ENCODE assay signal across 20 cellular contexts in genomic region chr6:26301638-26302037, GRCh38.
"Had no signal": no experiment of that assay in that cellular context is flagged by ENCODE, and none has a peak within 500 bp of the region (broad histone marks: within the 10 kb centered on the region; RNA-seq: fewer than 3 reads in every experiment).

No MANE protein-coding gene starts in this region.

- DNase-seq: activated CD4-positive, alpha-beta T cell treated with anti-CD3 and anti-CD28 coated beads, Interleukin-2, amount 50 U/mL, for 4 hours; activated effector memory CD4-positive, alpha-beta T cell treated with anti-CD3 and anti-CD28 coated beads, Interleukin-2, amount 50 U/mL, for 16 hours; aorta; dermis blood vessel endothelial cell; effector CD8-positive, alpha-beta T cell; erythroblast; foreskin fibroblast; heart right ventricle; left colon; retina; sigmoid colon; stimulated activated CD4-positive, alpha-beta T cell treated with anti-CD3 and anti-CD28 coated beads, Interleukin-15, amount 100 ng/mL, for 24 hours; stimulated activated naive B cell treated with anti-CD40 and anti-IgM and Interleukin-4, amounts not matched to agents 10 μg/mL and 1 μg/mL and 100 μg/mL, for 72 hours; T-cell; upper lobe of left lung had no signal

- H3K4me3 Mint-ChIP-seq: brain; memory B cell; natural killer cell treated with Interleukin-12 subunit alpha and Interleukin-12 subunit beta and Interleukin-15 and Interleukin-18, amount 100 ng/mL, for 72 hours; stimulated activated naive B cell treated with anti-CD40 and anti-IgM and Interleukin-4, amounts not matched to agents 10 μg/mL and 1 μg/mL and 100 μg/mL, for 72 hours; T-cell; T-helper 2 cell treated with Interferon-gamma antibody and Interleukin-4, amounts not matched to agents 5 μg/mL and 100 μg/mL, for 36 hours had no signal

- H3K27ac Mint-ChIP-seq: brain; memory B cell; natural killer cell treated with Interleukin-12 subunit alpha and Interleukin-12 subunit beta and Interleukin-15 and Interleukin-18, amount 100 ng/mL, for 72 hours; progenitor cell of endocrine pancreas; stimulated activated naive B cell treated with anti-CD40 and anti-IgM and Interleukin-4, amounts not matched to agents 10 μg/mL and 1 μg/mL and 100 μg/mL, for 72 hours; T-cell; T-helper 2 cell treated with Interferon-gamma antibody and Interleukin-4, amounts not matched to agents 5 μg/mL and 100 μg/mL, for 36 hours had no signal

- H3K27me3 Mint-ChIP-seq: T-cell had no signal

- H3K36me3 Mint-ChIP-seq: brain; memory B cell; natural killer cell treated with Interleukin-12 subunit alpha and Interleukin-12 subunit beta and Interleukin-15 and Interleukin-18, amount 100 ng/mL, for 72 hours; T-cell had no signal

- ATAC-seq: heart right ventricle; left colon; natural killer cell treated with Interleukin-12 subunit alpha and Interleukin-12 subunit beta and Interleukin-15 and Interleukin-18, amount 100 ng/mL, for 72 hours; stimulated activated naive B cell treated with anti-CD40 and anti-IgM and Interleukin-4, amounts not matched to agents 10 μg/mL and 1 μg/mL and 100 μg/mL, for 72 hours; T-cell had no signal

- H3K9me3 Mint-ChIP-seq: memory B cell; natural killer cell treated with Interleukin-12 subunit alpha and Interleukin-12 subunit beta and Interleukin-15 and Interleukin-18, amount 100 ng/mL, for 72 hours; stimulated activated naive B cell treated with anti-CD40 and anti-IgM and Interleukin-4, amounts not matched to agents 10 μg/mL and 1 μg/mL and 100 μg/mL, for 72 hours; T-cell; T-helper 2 cell treated with Interferon-gamma antibody and Interleukin-4, amounts not matched to agents 5 μg/mL and 100 μg/mL, for 36 hours had no signal
